ENCODE assay signal across 1 cellular context in genomic region chr9:121300283-121301119, GRCh38.
TF ChIP-seq lines count a peak whose summit lies in the region.

No MANE protein-coding gene starts in this region.

TF ChIP-seq in HepG2, 621 proteins besides CTCF, POLR2A, EP300 and RAD21 (continued from another document and continues in another):
- TF ChIP-seq ZC3H13 (CRISPR knock-in tag; IDR thresholded peaks at IDR 0.05) (peak; percentile 30; the same call in 1 of the 2 replicates), ZNF414 (CRISPR knock-in tag; IDR thresholded peaks at IDR 0.05) (0 out of 2 replicates have a peak, but pooled peaks have one; percentile 0), CCAR2 (optimal IDR thresholded peaks at IDR 0.05; ENCODE audit: low read depth, low read length) (peak; percentile 20), ZNF879 (CRISPR knock-in tag; IDR thresholded peaks at IDR 0.05) (no peak), ZNF776 (CRISPR knock-in tag; IDR thresholded peaks at IDR 0.05) (no peak), ZBTB33 (CRISPR knock-in tag; IDR thresholded peaks at IDR 0.05) (peak; percentile 56; the same call in 1 of the 2 replicates), SMARCC2 (IDR thresholded peaks at IDR 0.05) (no peak), ZBTB4 (CRISPR knock-in tag; IDR thresholded peaks at IDR 0.05; ENCODE audit: borderline replicate concordance) (peak; percentile 56; the same call in 1 of the 2 replicates), ISL2 (CRISPR knock-in tag; IDR thresholded peaks at IDR 0.05) (no peak), ZBTB7A (CRISPR knock-in tag; IDR thresholded peaks at IDR 0.05) (peak; percentile 52; the same call in 1 of the 2 replicates), ZNF496 (CRISPR knock-in tag; IDR thresholded peaks at IDR 0.05; ENCODE audit: insufficient replicate concordance) (no peak), ZNF775 (CRISPR knock-in tag; IDR thresholded peaks at IDR 0.05; ENCODE audit: borderline replicate concordance) (peak; percentile 89), ZBTB40 (IDR thresholded peaks at IDR 0.05) (0 out of 2 replicates have a peak, but pooled peaks have one; percentile 24), ZBTB40 (CRISPR knock-in tag; IDR thresholded peaks at IDR 0.05) (no peak), ZNF670 (CRISPR knock-in tag; IDR thresholded peaks at IDR 0.05; ENCODE audit: borderline replicate concordance) (peak; percentile 33; the same call in 1 of the 2 replicates), ZNF652 (CRISPR knock-in tag; IDR thresholded peaks at IDR 0.05; ENCODE audit: borderline replicate concordance, low read depth) (peak; percentile 79), MAFK (conservative IDR thresholded peaks at IDR 0.05 in 1 of 2, IDR thresholded peaks at IDR 0.05 in 1 of 2; ENCODE audit: low read length in 2 of 2) (no peak), RNF2 (conservative IDR thresholded peaks at IDR 0.05; ENCODE audit: low read depth) (no peak), AGO2 (optimal IDR thresholded peaks at IDR 0.05; ENCODE audit: low read depth, low read length) (peak; percentile 35), SYNCRIP (IDR thresholded peaks at IDR 0.05; ENCODE audit: insufficient read depth, low read depth, low read length) (no peak), ZNF761 (CRISPR knock-in tag; conservative IDR thresholded peaks at IDR 0.05) (no peak), HDAC1 (CRISPR knock-in tag; IDR thresholded peaks at IDR 0.05) (peak; percentile 33; the same call in 1 of the 2 replicates), GZF1 (CRISPR knock-in tag; IDR thresholded peaks at IDR 0.05) (no peak), ZNF747 (CRISPR knock-in tag; IDR thresholded peaks at IDR 0.05; ENCODE audit: borderline replicate concordance) (0 out of 2 replicates have a peak, but pooled peaks have one; percentile 12)
- TF ChIP-seq, protein P1, sequence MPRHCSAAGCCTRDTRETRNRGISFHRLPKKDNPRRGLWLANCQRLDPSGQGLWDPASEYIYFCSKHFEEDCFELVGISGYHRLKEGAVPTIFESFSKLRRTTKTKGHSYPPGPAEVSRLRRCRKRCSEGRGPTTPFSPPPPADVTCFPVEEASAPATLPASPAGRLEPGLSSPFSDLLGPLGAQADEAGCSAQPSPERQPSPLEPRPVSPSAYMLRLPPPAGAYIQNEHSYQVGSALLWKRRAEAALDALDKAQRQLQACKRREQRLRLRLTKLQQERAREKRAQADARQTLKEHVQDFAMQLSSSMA (CRISPR knock-in tag; IDR thresholded peaks at IDR 0.05), result no peak
- TF ChIP-seq, protein P2, sequence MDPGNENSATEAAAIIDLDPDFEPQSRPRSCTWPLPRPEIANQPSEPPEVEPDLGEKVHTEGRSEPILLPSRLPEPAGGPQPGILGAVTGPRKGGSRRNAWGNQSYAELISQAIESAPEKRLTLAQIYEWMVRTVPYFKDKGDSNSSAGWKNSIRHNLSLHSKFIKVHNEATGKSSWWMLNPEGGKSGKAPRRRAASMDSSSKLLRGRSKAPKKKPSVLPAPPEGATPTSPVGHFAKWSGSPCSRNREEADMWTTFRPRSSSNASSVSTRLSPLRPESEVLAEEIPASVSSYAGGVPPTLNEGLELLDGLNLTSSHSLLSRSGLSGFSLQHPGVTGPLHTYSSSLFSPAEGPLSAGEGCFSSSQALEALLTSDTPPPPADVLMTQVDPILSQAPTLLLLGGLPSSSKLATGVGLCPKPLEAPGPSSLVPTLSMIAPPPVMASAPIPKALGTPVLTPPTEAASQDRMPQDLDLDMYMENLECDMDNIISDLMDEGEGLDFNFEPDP (CRISPR knock-in tag; conservative IDR thresholded peaks at IDR 0.05), result 0 out of 2 replicates have a peak, but pooled peaks have one; percentile 6
- TF ChIP-seq, protein P3, sequence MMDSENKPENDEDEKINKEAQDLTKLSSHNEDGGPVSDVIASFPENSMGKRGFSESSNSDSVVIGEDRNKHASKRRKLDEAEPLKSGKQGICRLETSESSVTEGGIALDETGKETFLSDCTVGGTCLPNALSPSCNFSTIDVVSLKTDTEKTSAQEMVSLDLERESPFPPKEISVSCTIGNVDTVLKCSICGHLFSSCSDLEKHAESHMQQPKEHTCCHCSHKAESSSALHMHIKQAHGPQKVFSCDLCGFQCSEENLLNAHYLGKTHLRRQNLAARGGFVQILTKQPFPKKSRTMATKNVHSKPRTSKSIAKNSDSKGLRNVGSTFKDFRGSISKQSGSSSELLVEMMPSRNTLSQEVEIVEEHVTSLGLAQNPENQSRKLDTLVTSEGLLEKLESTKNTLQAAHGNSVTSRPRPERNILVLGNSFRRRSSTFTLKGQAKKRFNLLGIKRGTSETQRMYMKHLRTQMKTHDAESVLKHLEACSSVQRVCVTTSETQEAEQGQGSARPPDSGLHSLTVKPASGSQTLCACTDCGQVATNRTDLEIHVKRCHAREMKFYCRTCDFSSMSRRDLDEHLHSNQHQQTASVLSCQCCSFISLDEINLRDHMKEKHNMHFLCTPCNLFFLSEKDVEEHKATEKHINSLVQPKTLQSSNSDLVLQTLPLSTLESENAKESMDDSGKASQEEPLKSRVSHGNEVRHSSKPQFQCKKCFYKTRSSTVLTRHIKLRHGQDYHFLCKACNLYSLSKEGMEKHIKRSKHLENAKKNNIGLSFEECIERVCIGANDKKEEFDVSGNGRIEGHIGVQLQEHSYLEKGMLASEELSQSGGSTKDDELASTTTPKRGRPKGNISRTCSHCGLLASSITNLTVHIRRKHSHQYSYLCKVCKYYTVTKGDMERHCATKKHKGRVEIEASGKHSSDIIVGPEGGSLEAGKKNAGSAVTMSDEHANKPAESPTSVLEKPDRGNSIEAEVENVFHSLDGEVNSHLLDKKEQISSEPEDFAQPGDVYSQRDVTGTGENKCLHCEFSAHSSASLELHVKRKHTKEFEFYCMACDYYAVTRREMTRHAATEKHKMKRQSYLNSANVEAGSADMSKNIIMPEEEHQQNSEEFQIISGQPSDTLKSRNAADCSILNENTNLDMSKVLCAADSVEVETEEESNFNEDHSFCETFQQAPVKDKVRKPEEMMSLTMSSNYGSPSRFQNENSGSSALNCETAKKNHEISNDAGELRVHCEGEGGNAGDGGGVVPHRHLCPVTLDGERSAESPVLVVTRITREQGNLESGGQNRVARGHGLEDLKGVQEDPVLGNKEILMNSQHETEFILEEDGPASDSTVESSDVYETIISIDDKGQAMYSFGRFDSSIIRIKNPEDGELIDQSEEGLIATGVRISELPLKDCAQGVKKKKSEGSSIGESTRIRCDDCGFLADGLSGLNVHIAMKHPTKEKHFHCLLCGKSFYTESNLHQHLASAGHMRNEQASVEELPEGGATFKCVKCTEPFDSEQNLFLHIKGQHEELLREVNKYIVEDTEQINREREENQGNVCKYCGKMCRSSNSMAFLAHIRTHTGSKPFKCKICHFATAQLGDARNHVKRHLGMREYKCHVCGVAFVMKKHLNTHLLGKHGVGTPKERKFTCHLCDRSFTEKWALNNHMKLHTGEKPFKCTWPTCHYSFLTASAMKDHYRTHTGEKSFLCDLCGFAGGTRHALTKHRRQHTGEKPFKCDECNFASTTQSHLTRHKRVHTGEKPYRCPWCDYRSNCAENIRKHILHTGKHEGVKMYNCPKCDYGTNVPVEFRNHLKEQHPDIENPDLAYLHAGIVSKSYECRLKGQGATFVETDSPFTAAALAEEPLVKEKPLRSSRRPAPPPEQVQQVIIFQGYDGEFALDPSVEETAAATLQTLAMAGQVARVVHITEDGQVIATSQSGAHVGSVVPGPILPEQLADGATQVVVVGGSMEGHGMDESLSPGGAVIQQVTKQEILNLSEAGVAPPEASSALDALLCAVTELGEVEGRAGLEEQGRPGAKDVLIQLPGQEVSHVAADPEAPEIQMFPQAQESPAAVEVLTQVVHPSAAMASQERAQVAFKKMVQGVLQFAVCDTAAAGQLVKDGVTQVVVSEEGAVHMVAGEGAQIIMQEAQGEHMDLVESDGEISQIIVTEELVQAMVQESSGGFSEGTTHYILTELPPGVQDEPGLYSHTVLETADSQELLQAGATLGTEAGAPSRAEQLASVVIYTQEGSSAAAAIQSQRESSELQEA (CRISPR knock-in tag; IDR thresholded peaks at IDR 0.05; ENCODE audit: not compliant biosample characterization), result peak; percentile 10
